In the genomic region with DNA sequence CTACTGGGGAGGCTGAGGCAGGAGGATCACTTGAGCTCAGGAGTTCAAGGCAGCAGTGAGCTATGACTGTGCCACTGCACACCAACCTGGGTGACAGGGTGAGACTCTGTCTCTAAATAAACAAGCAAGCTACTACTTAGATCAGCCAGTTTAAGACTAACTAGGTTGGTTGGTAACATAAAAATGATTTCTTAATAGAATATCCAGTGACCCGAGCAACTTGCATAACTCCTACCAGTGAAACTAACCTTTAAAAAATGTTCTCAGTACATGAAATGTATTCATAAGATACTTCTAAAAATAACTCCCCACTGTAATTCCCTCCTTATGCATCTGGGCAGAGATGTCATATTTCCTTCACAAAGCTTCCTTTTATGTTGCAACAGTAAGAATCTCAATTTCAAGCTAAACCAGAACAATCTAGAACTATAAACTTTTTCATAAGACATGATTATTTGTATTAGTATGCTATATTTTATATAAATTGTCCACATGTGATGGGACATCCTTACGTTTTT, we compare ENCODE assay signal across 2 cellular contexts.
TF ChIP-seq lines count a peak whose summit lies in the region.

No MANE protein-coding gene starts in this region.

TF ChIP-seq in liver, 16 proteins besides CTCF, POLR2A, EP300 and RAD21:
- no peak for TF ChIP-seq EGR1 (IDR thresholded peaks at IDR 0.05; ENCODE audit: low read depth in 2 of 2)
- no peak for TF ChIP-seq HNF4A (conservative IDR thresholded peaks at IDR 0.05)
- TF ChIP-seq HNF4G (IDR thresholded peaks at IDR 0.05): no peak
- no peak for TF ChIP-seq FOXA1 (IDR thresholded peaks at IDR 0.05)
- TF ChIP-seq GABPA (IDR thresholded peaks at IDR 0.05 in 1 of 2, conservative IDR thresholded peaks at IDR 0.05 in 1 of 2): no peak
- no peak for TF ChIP-seq SP1 (IDR thresholded peaks at IDR 0.05)
- TF ChIP-seq, protein P1, sequence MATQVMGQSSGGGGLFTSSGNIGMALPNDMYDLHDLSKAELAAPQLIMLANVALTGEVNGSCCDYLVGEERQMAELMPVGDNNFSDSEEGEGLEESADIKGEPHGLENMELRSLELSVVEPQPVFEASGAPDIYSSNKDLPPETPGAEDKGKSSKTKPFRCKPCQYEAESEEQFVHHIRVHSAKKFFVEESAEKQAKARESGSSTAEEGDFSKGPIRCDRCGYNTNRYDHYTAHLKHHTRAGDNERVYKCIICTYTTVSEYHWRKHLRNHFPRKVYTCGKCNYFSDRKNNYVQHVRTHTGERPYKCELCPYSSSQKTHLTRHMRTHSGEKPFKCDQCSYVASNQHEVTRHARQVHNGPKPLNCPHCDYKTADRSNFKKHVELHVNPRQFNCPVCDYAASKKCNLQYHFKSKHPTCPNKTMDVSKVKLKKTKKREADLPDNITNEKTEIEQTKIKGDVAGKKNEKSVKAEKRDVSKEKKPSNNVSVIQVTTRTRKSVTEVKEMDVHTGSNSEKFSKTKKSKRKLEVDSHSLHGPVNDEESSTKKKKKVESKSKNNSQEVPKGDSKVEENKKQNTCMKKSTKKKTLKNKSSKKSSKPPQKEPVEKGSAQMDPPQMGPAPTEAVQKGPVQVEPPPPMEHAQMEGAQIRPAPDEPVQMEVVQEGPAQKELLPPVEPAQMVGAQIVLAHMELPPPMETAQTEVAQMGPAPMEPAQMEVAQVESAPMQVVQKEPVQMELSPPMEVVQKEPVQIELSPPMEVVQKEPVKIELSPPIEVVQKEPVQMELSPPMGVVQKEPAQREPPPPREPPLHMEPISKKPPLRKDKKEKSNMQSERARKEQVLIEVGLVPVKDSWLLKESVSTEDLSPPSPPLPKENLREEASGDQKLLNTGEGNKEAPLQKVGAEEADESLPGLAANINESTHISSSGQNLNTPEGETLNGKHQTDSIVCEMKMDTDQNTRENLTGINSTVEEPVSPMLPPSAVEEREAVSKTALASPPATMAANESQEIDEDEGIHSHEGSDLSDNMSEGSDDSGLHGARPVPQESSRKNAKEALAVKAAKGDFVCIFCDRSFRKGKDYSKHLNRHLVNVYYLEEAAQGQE (IDR thresholded peaks at IDR 0.05): no peak

TF ChIP-seq in HepG2, 621 proteins besides CTCF, POLR2A, EP300 and RAD21:
- TF ChIP-seq ZNF678 (CRISPR knock-in tag; IDR thresholded peaks at IDR 0.05): no peak
- no peak for TF ChIP-seq MTA3 (CRISPR knock-in tag; IDR thresholded peaks at IDR 0.05)
- no peak for TF ChIP-seq ZFX (CRISPR knock-in tag; IDR thresholded peaks at IDR 0.05; ENCODE audit: low read depth)
- TF ChIP-seq, protein P2, sequence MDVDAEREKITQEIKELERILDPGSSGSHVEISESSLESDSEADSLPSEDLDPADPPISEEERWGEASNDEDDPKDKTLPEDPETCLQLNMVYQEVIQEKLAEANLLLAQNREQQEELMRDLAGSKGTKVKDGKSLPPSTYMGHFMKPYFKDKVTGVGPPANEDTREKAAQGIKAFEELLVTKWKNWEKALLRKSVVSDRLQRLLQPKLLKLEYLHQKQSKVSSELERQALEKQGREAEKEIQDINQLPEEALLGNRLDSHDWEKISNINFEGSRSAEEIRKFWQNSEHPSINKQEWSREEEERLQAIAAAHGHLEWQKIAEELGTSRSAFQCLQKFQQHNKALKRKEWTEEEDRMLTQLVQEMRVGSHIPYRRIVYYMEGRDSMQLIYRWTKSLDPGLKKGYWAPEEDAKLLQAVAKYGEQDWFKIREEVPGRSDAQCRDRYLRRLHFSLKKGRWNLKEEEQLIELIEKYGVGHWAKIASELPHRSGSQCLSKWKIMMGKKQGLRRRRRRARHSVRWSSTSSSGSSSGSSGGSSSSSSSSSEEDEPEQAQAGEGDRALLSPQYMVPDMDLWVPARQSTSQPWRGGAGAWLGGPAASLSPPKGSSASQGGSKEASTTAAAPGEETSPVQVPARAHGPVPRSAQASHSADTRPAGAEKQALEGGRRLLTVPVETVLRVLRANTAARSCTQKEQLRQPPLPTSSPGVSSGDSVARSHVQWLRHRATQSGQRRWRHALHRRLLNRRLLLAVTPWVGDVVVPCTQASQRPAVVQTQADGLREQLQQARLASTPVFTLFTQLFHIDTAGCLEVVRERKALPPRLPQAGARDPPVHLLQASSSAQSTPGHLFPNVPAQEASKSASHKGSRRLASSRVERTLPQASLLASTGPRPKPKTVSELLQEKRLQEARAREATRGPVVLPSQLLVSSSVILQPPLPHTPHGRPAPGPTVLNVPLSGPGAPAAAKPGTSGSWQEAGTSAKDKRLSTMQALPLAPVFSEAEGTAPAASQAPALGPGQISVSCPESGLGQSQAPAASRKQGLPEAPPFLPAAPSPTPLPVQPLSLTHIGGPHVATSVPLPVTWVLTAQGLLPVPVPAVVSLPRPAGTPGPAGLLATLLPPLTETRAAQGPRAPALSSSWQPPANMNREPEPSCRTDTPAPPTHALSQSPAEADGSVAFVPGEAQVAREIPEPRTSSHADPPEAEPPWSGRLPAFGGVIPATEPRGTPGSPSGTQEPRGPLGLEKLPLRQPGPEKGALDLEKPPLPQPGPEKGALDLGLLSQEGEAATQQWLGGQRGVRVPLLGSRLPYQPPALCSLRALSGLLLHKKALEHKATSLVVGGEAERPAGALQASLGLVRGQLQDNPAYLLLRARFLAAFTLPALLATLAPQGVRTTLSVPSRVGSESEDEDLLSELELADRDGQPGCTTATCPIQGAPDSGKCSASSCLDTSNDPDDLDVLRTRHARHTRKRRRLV (CRISPR knock-in tag; IDR thresholded peaks at IDR 0.05): no peak
- no peak for TF ChIP-seq MYC (CRISPR knock-in tag; IDR thresholded peaks at IDR 0.05; ENCODE audit: borderline replicate concordance)
- TF ChIP-seq ZFP41 (CRISPR knock-in tag; IDR thresholded peaks at IDR 0.05; ENCODE audit: borderline replicate concordance): no peak
- TF ChIP-seq AGO2 (optimal IDR thresholded peaks at IDR 0.05; ENCODE audit: low read depth, low read length): no peak
- no peak for TF ChIP-seq SATB2 (CRISPR knock-in tag; IDR thresholded peaks at IDR 0.05)
- TF ChIP-seq BCL6 (CRISPR knock-in tag; IDR thresholded peaks at IDR 0.05): no peak
